Comparison of ENCODE assay signal across 1 cellular context in the genomic region with DNA sequence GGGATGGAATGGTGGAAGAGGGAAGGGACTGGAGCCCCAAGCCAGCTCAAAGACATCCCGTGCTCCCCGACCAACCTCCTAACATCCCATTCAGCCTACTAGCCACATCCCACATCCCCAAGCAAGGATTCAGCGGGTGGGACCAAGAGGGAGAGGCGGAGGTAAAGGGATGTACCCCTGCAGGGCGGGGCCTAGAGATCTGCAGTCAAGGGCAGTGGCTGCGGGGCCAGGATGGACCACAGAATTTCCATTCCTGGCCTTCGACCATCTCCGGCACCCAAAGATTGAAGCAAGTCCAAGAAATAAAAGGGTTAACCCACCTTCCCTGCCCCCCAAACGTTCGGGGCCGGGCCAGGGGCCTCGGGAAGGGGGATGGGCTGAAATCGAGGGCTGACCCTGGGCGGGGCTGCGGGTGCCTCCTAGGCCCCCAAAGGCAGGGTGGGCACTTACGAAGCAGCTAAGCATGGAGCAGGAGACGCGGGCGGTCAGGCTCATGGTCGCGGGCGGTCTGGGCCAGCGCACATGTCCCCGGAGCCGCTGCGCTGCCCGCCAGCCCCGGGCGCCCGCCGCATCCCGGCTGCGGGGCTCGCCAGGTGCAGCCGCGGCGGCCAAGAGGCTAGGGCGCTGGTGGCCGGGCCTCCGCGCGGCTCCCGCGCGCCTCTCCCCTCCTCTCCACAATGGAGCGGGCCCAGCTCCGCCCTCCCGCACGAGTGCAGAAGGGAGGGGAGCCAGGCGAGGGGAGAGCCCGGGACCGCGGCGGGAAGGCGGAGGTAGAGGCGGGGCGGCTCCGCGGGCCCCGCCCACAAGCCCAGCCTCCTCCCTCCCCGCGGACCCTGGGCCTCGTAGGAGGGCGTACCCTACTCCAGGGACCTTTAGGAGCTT.
TF ChIP-seq lines count a peak whose summit lies in the region.

A gene (minus strand): TSS at position 726 of the 882 bp plus-strand sequence. CDS start 231 bp downstream, at position 495.

TF ChIP-seq in H1, 55 proteins besides CTCF, POLR2A, EP300 and RAD21 (continued from another document):
- TF ChIP-seq GABPA (IDR thresholded peaks at IDR 0.05; ENCODE audit: borderline replicate concordance, insufficient read depth, low read length), result no peak
- no peak for TF ChIP-seq RFX5 (IDR thresholded peaks at IDR 0.05; ENCODE audit: borderline replicate concordance, low read depth, low read length)
- TF ChIP-seq RNF2 (IDR thresholded peaks at IDR 0.05; ENCODE audit: borderline replicate concordance, low read depth, low read length, missing control alignments, poor library complexity, severe bottlenecking), result no peak
- TF ChIP-seq CTBP2 (IDR thresholded peaks at IDR 0.05; ENCODE audit: borderline replicate concordance, insufficient read depth, insufficient read length, low read length), result no peak
- no peak for TF ChIP-seq FOSL1 (IDR thresholded peaks at IDR 0.05; ENCODE audit: insufficient read depth, low read depth, low read length)
- no peak for TF ChIP-seq SRF (IDR thresholded peaks at IDR 0.05; ENCODE audit: low read depth, low read length)
- TF ChIP-seq HDAC6 (IDR thresholded peaks at IDR 0.05; ENCODE audit: low read depth, low read length), result no peak
- TF ChIP-seq MAFK (IDR thresholded peaks at IDR 0.05; ENCODE audit: low read depth, low read length), result no peak
- no peak for TF ChIP-seq CREB1 (IDR thresholded peaks at IDR 0.05)
- no peak for TF ChIP-seq KDM5A (IDR thresholded peaks at IDR 0.05; ENCODE audit: low read length)
- 0 out of 2 replicates have a peak, but pooled peaks have one; percentile 11 for TF ChIP-seq EGR1 (IDR thresholded peaks at IDR 0.05; ENCODE audit: borderline replicate concordance, low read depth, low read length)
- TF ChIP-seq KDM1A (IDR thresholded peaks at IDR 0.05; ENCODE audit: borderline replicate concordance, low read length), result no peak
- TF ChIP-seq NANOG (IDR thresholded peaks at IDR 0.05; ENCODE audit: insufficient read depth, low read depth, low read length, poor library complexity, severe bottlenecking), result no peak
- TF ChIP-seq TAF7 (optimal IDR thresholded peaks at IDR 0.05; ENCODE audit: borderline replicate concordance, low read depth, low read length), result peak; percentile 13
- no peak for TF ChIP-seq YY1 (IDR thresholded peaks at IDR 0.05; ENCODE audit: low read depth, low read length)
- TF ChIP-seq BRCA1 (IDR thresholded peaks at IDR 0.05; ENCODE audit: low read depth, low read length), result no peak
- TF ChIP-seq, protein P1, sequence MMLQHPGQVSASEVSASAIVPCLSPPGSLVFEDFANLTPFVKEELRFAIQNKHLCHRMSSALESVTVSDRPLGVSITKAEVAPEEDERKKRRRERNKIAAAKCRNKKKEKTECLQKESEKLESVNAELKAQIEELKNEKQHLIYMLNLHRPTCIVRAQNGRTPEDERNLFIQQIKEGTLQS (IDR thresholded peaks at IDR 0.05; ENCODE audit: insufficient read depth, low read depth, low read length), result no peak
- no peak for TF ChIP-seq JUN (IDR thresholded peaks at IDR 0.05; ENCODE audit: low read depth, low read length)
- no peak for TF ChIP-seq ZNF274 (IDR thresholded peaks at IDR 0.05; ENCODE audit: borderline replicate concordance, extremely low read depth, low read length)
- TF ChIP-seq POLR2AphosphoS5 (IDR thresholded peaks at IDR 0.05; ENCODE audit: low read depth, low read length), result peak; percentile 74
- peak; percentile 30; the same call in 1 of the 2 replicates for TF ChIP-seq SP1 (IDR thresholded peaks at IDR 0.05; ENCODE audit: low read depth, low read length)
- no peak for TF ChIP-seq SP4 (IDR thresholded peaks at IDR 0.05; ENCODE audit: low read length)
- no peak for TF ChIP-seq BACH1 (IDR thresholded peaks at IDR 0.05; ENCODE audit: low read length)
- peak; percentile 21 for TF ChIP-seq ASH2L (IDR thresholded peaks at IDR 0.05; ENCODE audit: low read length)
- TF ChIP-seq JUND (IDR thresholded peaks at IDR 0.05; ENCODE audit: low read length), result peak; percentile 11; the same call in 1 of the 2 replicates
- TF ChIP-seq NRF1 (IDR thresholded peaks at IDR 0.05; ENCODE audit: low read depth, low read length), result no peak
- TF ChIP-seq CBX8 (IDR thresholded peaks at IDR 0.05; ENCODE audit: borderline replicate concordance, low read depth, low read length), result no peak
- TF ChIP-seq SAP30 (IDR thresholded peaks at IDR 0.05; ENCODE audit: insufficient read depth, insufficient replicate concordance, low read length), result no peak
- TF ChIP-seq, protein P2, sequence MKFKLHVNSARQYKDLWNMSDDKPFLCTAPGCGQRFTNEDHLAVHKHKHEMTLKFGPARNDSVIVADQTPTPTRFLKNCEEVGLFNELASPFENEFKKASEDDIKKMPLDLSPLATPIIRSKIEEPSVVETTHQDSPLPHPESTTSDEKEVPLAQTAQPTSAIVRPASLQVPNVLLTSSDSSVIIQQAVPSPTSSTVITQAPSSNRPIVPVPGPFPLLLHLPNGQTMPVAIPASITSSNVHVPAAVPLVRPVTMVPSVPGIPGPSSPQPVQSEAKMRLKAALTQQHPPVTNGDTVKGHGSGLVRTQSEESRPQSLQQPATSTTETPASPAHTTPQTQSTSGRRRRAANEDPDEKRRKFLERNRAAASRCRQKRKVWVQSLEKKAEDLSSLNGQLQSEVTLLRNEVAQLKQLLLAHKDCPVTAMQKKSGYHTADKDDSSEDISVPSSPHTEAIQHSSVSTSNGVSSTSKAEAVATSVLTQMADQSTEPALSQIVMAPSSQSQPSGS (IDR thresholded peaks at IDR 0.05; ENCODE audit: low read length), result no peak
- no peak for TF ChIP-seq CBX5 (IDR thresholded peaks at IDR 0.05; ENCODE audit: low read depth, low read length)
- TF ChIP-seq HDAC2 (IDR thresholded peaks at IDR 0.05; ENCODE audit: borderline replicate concordance in 1 of 2, low read depth in 2 of 2, low read length in 2 of 2), result peak in 1 of 2 experiments; percentile 30; a peak in 1 of 4 replicates
- no peak for TF ChIP-seq CHD2 (IDR thresholded peaks at IDR 0.05; ENCODE audit: low read length)
- TF ChIP-seq SIX5 (IDR thresholded peaks at IDR 0.05; ENCODE audit: low read depth, low read length), result no peak
- TF ChIP-seq, protein P3, sequence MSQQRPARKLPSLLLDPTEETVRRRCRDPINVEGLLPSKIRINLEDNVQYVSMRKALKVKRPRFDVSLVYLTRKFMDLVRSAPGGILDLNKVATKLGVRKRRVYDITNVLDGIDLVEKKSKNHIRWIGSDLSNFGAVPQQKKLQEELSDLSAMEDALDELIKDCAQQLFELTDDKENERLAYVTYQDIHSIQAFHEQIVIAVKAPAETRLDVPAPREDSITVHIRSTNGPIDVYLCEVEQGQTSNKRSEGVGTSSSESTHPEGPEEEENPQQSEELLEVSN (IDR thresholded peaks at IDR 0.05), result no peak
- peak; percentile 95 for TF ChIP-seq PHF8 (conservative IDR thresholded peaks at IDR 0.05; ENCODE audit: low read depth, low read length)
- no peak for TF ChIP-seq BCL11A (IDR thresholded peaks at IDR 0.05; ENCODE audit: low read depth in 2 of 2, low read length in 2 of 2)
- TF ChIP-seq RXRA (IDR thresholded peaks at IDR 0.05; ENCODE audit: insufficient read depth, low read depth, low read length), result no peak
- peak; percentile 81 for TF ChIP-seq TAF1 (IDR thresholded peaks at IDR 0.05; ENCODE audit: low read depth, low read length)
- peak; percentile 37; the same call in 1 of the 2 replicates for TF ChIP-seq GTF2F1 (IDR thresholded peaks at IDR 0.05; ENCODE audit: borderline replicate concordance, low read depth, low read length)
- TF ChIP-seq CEBPB (IDR thresholded peaks at IDR 0.05; ENCODE audit: low read depth, low read length), result no peak
- TF ChIP-seq SIRT6 (IDR thresholded peaks at IDR 0.05; ENCODE audit: low read length), result no peak
- no peak for TF ChIP-seq SIN3A (conservative IDR thresholded peaks at IDR 0.05 in 1 of 2, IDR thresholded peaks at IDR 0.05 in 1 of 2; ENCODE audit: low read depth in 1 of 2, low read length in 2 of 2)
- TF ChIP-seq KDM4A (IDR thresholded peaks at IDR 0.05; ENCODE audit: low read depth, low read length, severe bottlenecking), result no peak
- TF ChIP-seq TBP (IDR thresholded peaks at IDR 0.05; ENCODE audit: low read depth, low read length), result peak; percentile 49; the same call in 1 of the 2 replicates
- TF ChIP-seq, protein P4, sequence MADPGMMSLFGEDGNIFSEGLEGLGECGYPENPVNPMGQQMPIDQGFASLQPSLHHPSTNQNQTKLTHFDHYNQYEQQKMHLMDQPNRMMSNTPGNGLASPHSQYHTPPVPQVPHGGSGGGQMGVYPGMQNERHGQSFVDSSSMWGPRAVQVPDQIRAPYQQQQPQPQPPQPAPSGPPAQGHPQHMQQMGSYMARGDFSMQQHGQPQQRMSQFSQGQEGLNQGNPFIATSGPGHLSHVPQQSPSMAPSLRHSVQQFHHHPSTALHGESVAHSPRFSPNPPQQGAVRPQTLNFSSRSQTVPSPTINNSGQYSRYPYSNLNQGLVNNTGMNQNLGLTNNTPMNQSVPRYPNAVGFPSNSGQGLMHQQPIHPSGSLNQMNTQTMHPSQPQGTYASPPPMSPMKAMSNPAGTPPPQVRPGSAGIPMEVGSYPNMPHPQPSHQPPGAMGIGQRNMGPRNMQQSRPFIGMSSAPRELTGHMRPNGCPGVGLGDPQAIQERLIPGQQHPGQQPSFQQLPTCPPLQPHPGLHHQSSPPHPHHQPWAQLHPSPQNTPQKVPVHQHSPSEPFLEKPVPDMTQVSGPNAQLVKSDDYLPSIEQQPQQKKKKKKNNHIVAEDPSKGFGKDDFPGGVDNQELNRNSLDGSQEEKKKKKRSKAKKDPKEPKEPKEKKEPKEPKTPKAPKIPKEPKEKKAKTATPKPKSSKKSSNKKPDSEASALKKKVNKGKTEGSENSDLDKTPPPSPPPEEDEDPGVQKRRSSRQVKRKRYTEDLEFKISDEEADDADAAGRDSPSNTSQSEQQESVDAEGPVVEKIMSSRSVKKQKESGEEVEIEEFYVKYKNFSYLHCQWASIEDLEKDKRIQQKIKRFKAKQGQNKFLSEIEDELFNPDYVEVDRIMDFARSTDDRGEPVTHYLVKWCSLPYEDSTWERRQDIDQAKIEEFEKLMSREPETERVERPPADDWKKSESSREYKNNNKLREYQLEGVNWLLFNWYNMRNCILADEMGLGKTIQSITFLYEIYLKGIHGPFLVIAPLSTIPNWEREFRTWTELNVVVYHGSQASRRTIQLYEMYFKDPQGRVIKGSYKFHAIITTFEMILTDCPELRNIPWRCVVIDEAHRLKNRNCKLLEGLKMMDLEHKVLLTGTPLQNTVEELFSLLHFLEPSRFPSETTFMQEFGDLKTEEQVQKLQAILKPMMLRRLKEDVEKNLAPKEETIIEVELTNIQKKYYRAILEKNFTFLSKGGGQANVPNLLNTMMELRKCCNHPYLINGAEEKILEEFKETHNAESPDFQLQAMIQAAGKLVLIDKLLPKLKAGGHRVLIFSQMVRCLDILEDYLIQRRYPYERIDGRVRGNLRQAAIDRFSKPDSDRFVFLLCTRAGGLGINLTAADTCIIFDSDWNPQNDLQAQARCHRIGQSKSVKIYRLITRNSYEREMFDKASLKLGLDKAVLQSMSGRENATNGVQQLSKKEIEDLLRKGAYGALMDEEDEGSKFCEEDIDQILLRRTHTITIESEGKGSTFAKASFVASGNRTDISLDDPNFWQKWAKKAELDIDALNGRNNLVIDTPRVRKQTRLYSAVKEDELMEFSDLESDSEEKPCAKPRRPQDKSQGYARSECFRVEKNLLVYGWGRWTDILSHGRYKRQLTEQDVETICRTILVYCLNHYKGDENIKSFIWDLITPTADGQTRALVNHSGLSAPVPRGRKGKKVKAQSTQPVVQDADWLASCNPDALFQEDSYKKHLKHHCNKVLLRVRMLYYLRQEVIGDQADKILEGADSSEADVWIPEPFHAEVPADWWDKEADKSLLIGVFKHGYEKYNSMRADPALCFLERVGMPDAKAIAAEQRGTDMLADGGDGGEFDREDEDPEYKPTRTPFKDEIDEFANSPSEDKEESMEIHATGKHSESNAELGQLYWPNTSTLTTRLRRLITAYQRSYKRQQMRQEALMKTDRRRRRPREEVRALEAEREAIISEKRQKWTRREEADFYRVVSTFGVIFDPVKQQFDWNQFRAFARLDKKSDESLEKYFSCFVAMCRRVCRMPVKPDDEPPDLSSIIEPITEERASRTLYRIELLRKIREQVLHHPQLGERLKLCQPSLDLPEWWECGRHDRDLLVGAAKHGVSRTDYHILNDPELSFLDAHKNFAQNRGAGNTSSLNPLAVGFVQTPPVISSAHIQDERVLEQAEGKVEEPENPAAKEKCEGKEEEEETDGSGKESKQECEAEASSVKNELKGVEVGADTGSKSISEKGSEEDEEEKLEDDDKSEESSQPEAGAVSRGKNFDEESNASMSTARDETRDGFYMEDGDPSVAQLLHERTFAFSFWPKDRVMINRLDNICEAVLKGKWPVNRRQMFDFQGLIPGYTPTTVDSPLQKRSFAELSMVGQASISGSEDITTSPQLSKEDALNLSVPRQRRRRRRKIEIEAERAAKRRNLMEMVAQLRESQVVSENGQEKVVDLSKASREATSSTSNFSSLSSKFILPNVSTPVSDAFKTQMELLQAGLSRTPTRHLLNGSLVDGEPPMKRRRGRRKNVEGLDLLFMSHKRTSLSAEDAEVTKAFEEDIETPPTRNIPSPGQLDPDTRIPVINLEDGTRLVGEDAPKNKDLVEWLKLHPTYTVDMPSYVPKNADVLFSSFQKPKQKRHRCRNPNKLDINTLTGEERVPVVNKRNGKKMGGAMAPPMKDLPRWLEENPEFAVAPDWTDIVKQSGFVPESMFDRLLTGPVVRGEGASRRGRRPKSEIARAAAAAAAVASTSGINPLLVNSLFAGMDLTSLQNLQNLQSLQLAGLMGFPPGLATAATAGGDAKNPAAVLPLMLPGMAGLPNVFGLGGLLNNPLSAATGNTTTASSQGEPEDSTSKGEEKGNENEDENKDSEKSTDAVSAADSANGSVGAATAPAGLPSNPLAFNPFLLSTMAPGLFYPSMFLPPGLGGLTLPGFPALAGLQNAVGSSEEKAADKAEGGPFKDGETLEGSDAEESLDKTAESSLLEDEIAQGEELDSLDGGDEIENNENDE (IDR thresholded peaks at IDR 0.05; ENCODE audit: insufficient replicate concordance, low read length), result no peak
- no peak for TF ChIP-seq RBBP5 (IDR thresholded peaks at IDR 0.05; ENCODE audit: borderline replicate concordance, low read depth, low read length)
- TF ChIP-seq, protein P5, sequence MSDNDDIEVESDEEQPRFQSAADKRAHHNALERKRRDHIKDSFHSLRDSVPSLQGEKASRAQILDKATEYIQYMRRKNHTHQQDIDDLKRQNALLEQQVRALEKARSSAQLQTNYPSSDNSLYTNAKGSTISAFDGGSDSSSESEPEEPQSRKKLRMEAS (IDR thresholded peaks at IDR 0.05), result no peak; the same call in 1 of the 2 replicates
- TF ChIP-seq, protein P6, sequence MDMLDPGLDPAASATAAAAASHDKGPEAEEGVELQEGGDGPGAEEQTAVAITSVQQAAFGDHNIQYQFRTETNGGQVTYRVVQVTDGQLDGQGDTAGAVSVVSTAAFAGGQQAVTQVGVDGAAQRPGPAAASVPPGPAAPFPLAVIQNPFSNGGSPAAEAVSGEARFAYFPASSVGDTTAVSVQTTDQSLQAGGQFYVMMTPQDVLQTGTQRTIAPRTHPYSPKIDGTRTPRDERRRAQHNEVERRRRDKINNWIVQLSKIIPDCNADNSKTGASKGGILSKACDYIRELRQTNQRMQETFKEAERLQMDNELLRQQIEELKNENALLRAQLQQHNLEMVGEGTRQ (IDR thresholded peaks at IDR 0.05; ENCODE audit: low read length), result no peak
